1 cellular context compared by ENCODE assay signal in the genomic region with DNA sequence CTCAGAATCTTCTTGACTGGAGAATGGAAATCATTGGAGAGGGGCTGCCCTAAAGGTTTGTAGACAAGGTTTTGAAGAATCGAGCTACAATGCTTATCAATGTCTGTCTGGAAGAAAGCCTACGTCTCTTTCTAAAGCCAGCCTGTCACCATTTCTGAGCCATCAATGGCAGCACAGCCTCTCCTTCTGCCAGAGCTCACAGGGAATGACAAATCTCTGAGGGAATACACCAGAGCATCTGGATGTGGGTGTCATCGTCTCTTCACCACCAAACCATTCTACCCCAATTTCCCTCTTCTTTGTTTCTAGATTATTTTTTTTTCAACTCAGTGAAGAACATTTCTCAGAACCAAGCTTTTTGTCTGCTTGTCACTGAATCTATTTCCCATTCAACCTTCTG.
TF ChIP-seq lines count a peak whose summit lies in the region.

No MANE protein-coding gene starts in this region.

TF ChIP-seq in A549, 52 proteins besides CTCF, POLR2A, EP300 and RAD21 (continued from another document):
- no peak for TF ChIP-seq ELK1 (IDR thresholded peaks at IDR 0.05; ENCODE audit: low read depth, low read length)
- no peak for TF ChIP-seq ZSCAN20 (CRISPR knock-in tag; IDR thresholded peaks at IDR 0.05)
- no peak for TF ChIP-seq CHD2 (IDR thresholded peaks at IDR 0.05; ENCODE audit: low read length, partially characterized antibody)
- TF ChIP-seq RARB (CRISPR knock-in tag; IDR thresholded peaks at IDR 0.05) = no peak
- no peak for TF ChIP-seq USF2 (IDR thresholded peaks at IDR 0.05)
- no peak for TF ChIP-seq HOXB5 (CRISPR knock-in tag; IDR thresholded peaks at IDR 0.05)
- TF ChIP-seq, protein P1, sequence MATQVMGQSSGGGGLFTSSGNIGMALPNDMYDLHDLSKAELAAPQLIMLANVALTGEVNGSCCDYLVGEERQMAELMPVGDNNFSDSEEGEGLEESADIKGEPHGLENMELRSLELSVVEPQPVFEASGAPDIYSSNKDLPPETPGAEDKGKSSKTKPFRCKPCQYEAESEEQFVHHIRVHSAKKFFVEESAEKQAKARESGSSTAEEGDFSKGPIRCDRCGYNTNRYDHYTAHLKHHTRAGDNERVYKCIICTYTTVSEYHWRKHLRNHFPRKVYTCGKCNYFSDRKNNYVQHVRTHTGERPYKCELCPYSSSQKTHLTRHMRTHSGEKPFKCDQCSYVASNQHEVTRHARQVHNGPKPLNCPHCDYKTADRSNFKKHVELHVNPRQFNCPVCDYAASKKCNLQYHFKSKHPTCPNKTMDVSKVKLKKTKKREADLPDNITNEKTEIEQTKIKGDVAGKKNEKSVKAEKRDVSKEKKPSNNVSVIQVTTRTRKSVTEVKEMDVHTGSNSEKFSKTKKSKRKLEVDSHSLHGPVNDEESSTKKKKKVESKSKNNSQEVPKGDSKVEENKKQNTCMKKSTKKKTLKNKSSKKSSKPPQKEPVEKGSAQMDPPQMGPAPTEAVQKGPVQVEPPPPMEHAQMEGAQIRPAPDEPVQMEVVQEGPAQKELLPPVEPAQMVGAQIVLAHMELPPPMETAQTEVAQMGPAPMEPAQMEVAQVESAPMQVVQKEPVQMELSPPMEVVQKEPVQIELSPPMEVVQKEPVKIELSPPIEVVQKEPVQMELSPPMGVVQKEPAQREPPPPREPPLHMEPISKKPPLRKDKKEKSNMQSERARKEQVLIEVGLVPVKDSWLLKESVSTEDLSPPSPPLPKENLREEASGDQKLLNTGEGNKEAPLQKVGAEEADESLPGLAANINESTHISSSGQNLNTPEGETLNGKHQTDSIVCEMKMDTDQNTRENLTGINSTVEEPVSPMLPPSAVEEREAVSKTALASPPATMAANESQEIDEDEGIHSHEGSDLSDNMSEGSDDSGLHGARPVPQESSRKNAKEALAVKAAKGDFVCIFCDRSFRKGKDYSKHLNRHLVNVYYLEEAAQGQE (IDR thresholded peaks at IDR 0.05) = no peak
- TF ChIP-seq HES2 (IDR thresholded peaks at IDR 0.05) = no peak
- TF ChIP-seq HEYL (CRISPR knock-in tag; IDR thresholded peaks at IDR 0.05) = no peak
